ENCODE assay signal across 9 cellular contexts in genomic region chr17:32504166-32504990, GRCh38. TPM values are rescaled to one million over a fixed set of nuclear protein-coding genes. Genes with fewer than 3 reads are reported as not detected.
DNase-seq lines count a peak whose midpoint lies in the region; ATAC-seq, FAIRE-seq and TF ChIP-seq lines count a peak whose summit lies in the region.
"Had no signal": no experiment of that assay in that cellular context is flagged by ENCODE, and none has a peak within 500 bp of the region (broad histone marks: within the 10 kb centered on the region; RNA-seq: fewer than 3 reads in every experiment).

No MANE protein-coding gene starts in this region.

- no peaks in the 10 kb centered on the region for H3K23me2 ChIP-seq in H1 (ENCODE audit: low read depth, low read length)

- no peak overlapping the region for H3K14ac ChIP-seq in H1 (ENCODE audit: insufficient read length)

- TF ChIP-seq CTCF in H1 (IDR thresholded peaks at IDR 0.05; ENCODE audit: control extremely low read depth in 1 of 3, insufficient read depth in 1 of 3, low read depth in 1 of 3, low read length in 3 of 3), result no peak

- no peak for DNase-seq in activated CD4-positive, alpha-beta T cell treated with anti-CD3 and anti-CD28 coated beads, Interleukin-2, amount 10 ng/mL, durations not matched to agents 7 days and 5 days
- DNase-seq in activated CD4-positive, alpha-beta T cell treated with anti-CD3 and anti-CD28 coated beads, Interleukin-2, amount 50 U/mL, for 4 hours, result no peak
- DNase-seq in M059J (ENCODE audit: low read depth) (peak; percentile 61), H1 (ENCODE audit: low read depth in 1 of 2, low spot score in 2 of 2) (no peak), NCI-H524 treated with DMSO at 0.1 percent for 48 hours (lab: John Stamatoyannopoulos, UW) (no peak), ACHN (no peak), NCI-H128 (lab: John Stamatoyannopoulos, UW; ENCODE audit: unreplicated experiment) (no peak)
- peak in 1 of 2 donors; percentile 46 for DNase-seq in stimulated activated naive CD8-positive, alpha-beta T cell treated with anti-CD3 and anti-CD28 coated beads, Interleukin-15, amount 100 ng/mL, for 72 hours
- DNase-seq: stimulated activated CD4-positive, alpha-beta T cell treated with anti-CD3 and anti-CD28 coated beads, Interleukin-2, amount 100 ng/mL, for 24 hours had no signal

- peak overlapping the region; percentile 99 for H3K27ac Mint-ChIP-seq in activated CD4-positive, alpha-beta T cell treated with anti-CD3 and anti-CD28 coated beads, Interleukin-2, amount 10 ng/mL, durations not matched to agents 7 days and 5 days
- peak overlapping the region; percentile 98 for H3K27ac Mint-ChIP-seq in stimulated activated naive CD8-positive, alpha-beta T cell treated with anti-CD3 and anti-CD28 coated beads, Interleukin-15, amount 100 ng/mL, for 72 hours

- TF ChIP-seq EP300 in H1 (IDR thresholded peaks at IDR 0.05; ENCODE audit: borderline replicate concordance in 1 of 2, low read depth in 2 of 2, low read length in 2 of 2), result no peak

- H3K36me3 ChIP-seq in H1 (ENCODE audit: control insufficient read depth in 2 of 4, insufficient read depth in 4 of 4, low read length in 3 of 4), result no peaks in the 10 kb centered on the region

- CTCF ChIA-PET in activated CD4-positive, alpha-beta T cell treated with anti-CD3 and anti-CD28 coated beads, Interleukin-2, amount 10 ng/mL, durations not matched to agents 7 days and 5 days (lab: Charles Lee), result interaction anchor here (1.2 kb wide), 1 partner anchor 10 kb away, joined by 3 read pairs; no protein-coding TSS in a partner anchor
- CTCF ChIA-PET in H1 (lab: Charles Lee; ENCODE audit: partially characterized antibody), result interaction anchor here (1.1 to 1.5 kb wide), 2 partner anchors 155 to 267 kb away, joined by 3 read pairs; no protein-coding TSS in a partner anchor

- H2BK5ac ChIP-seq in H1 (ENCODE audit: low read depth, low read length), result no peak overlapping the region

- H4K91ac ChIP-seq in H1 (replicated peaks; ENCODE audit: insufficient read length, low read length), result no peak overlapping the region

- H2BK15ac ChIP-seq in H1 (ENCODE audit: low read length), result 0 out of 2 replicates have a peak overlapping the region, but pooled peaks have one; percentile 16

- no peak overlapping the region for H2BK12ac ChIP-seq in H1 (ENCODE audit: low read depth, low read length)

- H4K20me1 ChIP-seq in H1 (replicated peaks in 1 of 2; ENCODE audit: control insufficient read depth in 1 of 2, insufficient read depth in 2 of 2, low read length in 2 of 2), result no peaks in the 10 kb centered on the region

- H3K9ac ChIP-seq in H1 (replicated peaks in 1 of 4; ENCODE audit: extremely low read depth in 1 of 4, low read depth in 3 of 4, low read length in 3 of 4), result no peak overlapping the region

- H3K23ac ChIP-seq in H1 (ENCODE audit: insufficient read length), result no peak overlapping the region

- no peaks in the 10 kb centered on the region for H3K79me2 ChIP-seq in H1 (ENCODE audit: control insufficient read depth in 1 of 2, insufficient read depth in 2 of 2, low read length in 2 of 2)

- H3K56ac ChIP-seq in H1 (replicated peaks; ENCODE audit: insufficient read length, low read depth, low read length), result no peak overlapping the region

- H3K79me1 ChIP-seq in H1 (ENCODE audit: low read depth, low read length), result no peaks in the 10 kb centered on the region

- H2BK20ac ChIP-seq in H1 (ENCODE audit: low read length), result no peak overlapping the region

- H3K27ac ChIP-seq in H1 (ENCODE audit: low read depth, low read length), result peak overlapping the region; percentile 30; the same call in 1 of the 2 replicates

- no peak overlapping the region for H4K5ac ChIP-seq in H1 (ENCODE audit: insufficient read length, low read depth, low read length)

- H3K9me3 ChIP-seq in H1 (ENCODE audit: insufficient read depth in 2 of 2, low read depth in 1 of 2, low read length in 1 of 2), result no peaks in the 10 kb centered on the region

- no peak overlapping the region for H3K18ac ChIP-seq in H1 (ENCODE audit: extremely low read depth, low read length)

- H3K4me1 ChIP-seq in H1 (replicated peaks in 1 of 4; ENCODE audit: control insufficient read depth in 3 of 4, insufficient read depth in 4 of 4, low read length in 3 of 4), result peaks cover 0 to 7% (median 1%) of the 10 kb centered on the region in 4 experiments; a peak in 5 of 7 replicates

- H2AK5ac ChIP-seq in H1 (ENCODE audit: low read depth, low read length), result no peak overlapping the region

- H3K27me3 ChIP-seq in H1 (replicated peaks in 1 of 4; ENCODE audit: control insufficient read depth in 3 of 4, extremely low read depth in 1 of 4, insufficient read depth in 3 of 4, low read length in 3 of 4), result no peaks in the 10 kb centered on the region

- no peak overlapping the region for H3K4me2 ChIP-seq in H1 (ENCODE audit: insufficient read depth in 1 of 2, low read depth in 2 of 2, low read length in 2 of 2)

- 81% methylated on average over 18 of the region's 18 CpGs; no CpG with 5 or more reads in 1 of the 2 experiments for WGBS in H1 (ENCODE audit: extremely low coverage in 1 of 2, insufficient coverage in 1 of 2, insufficient read length in 1 of 2, insufficient replicate concordance in 2 of 2, low coverage in 1 of 2, low lambda C conversion rate in 2 of 2, missing lambda C conversion rate in 1 of 2), 2 experiments

- H3K4ac ChIP-seq in H1 (replicated peaks; ENCODE audit: insufficient read length, low read depth, low read length), result no peak overlapping the region

- no peak overlapping the region for H2BK120ac ChIP-seq in H1 (replicated peaks; ENCODE audit: low read depth, low read length)

- no peak for ATAC-seq in stimulated activated naive CD8-positive, alpha-beta T cell treated with anti-CD3 and anti-CD28 coated beads, Interleukin-15, amount 100 ng/mL, for 72 hours

- H2AFZ ChIP-seq in H1 (ENCODE audit: low read length), result no peak overlapping the region

- H3K4me1 Mint-ChIP-seq in activated CD4-positive, alpha-beta T cell treated with anti-CD3 and anti-CD28 coated beads, Interleukin-2, amount 10 ng/mL, durations not matched to agents 7 days and 5 days, result peaks cover 51% of the 10 kb centered on the region
- H3K4me1 Mint-ChIP-seq in stimulated activated naive CD8-positive, alpha-beta T cell treated with anti-CD3 and anti-CD28 coated beads, Interleukin-15, amount 100 ng/mL, for 72 hours, result peaks cover 82% of the 10 kb centered on the region

- no peaks in the 10 kb centered on the region for H3K27me3 Mint-ChIP-seq in activated CD4-positive, alpha-beta T cell treated with anti-CD3 and anti-CD28 coated beads, Interleukin-2, amount 10 ng/mL, durations not matched to agents 7 days and 5 days
- H3K27me3 Mint-ChIP-seq in stimulated activated naive CD8-positive, alpha-beta T cell treated with anti-CD3 and anti-CD28 coated beads, Interleukin-15, amount 100 ng/mL, for 72 hours, result no peaks in the 10 kb centered on the region

- in situ Hi-C loops in ACHN (cut with HindIII; ENCODE audit: low pct_ligation_motif_present, low pct_unique_long_range_greater_than_20kb, low sequenced_read_pairs), result no loop called here

- no peak overlapping the region for H4K8ac ChIP-seq in H1 (ENCODE audit: extremely low read depth, insufficient read depth, low read length)

- POLR2A ChIA-PET in activated CD4-positive, alpha-beta T cell treated with anti-CD3 and anti-CD28 coated beads, Interleukin-2, amount 10 ng/mL, durations not matched to agents 7 days and 5 days (lab: Charles Lee), result no interaction called here
- POLR2A ChIA-PET in H1 (lab: Charles Lee; ENCODE audit: partially characterized antibody), result interaction anchor here (0.8 to 1.7 kb wide), 2 partner anchors 15 to 18 kb away, joined by 3 to 5 read pairs; partner anchors contain the start of gene CDK5R1

- H3K4me3 ChIP-seq in H1 (ENCODE audit: extremely low read depth in 1 of 4, insufficient read depth in 2 of 4, low read depth in 3 of 4, low read length in 4 of 4), result no peak overlapping the region

- peak overlapping the region; percentile 58 for H3K4me3 Mint-ChIP-seq in activated CD4-positive, alpha-beta T cell treated with anti-CD3 and anti-CD28 coated beads, Interleukin-2, amount 10 ng/mL, durations not matched to agents 7 days and 5 days
- peak overlapping the region; percentile 74 to 75 for H3K4me3 Mint-ChIP-seq in stimulated activated naive CD8-positive, alpha-beta T cell treated with anti-CD3 and anti-CD28 coated beads, Interleukin-15, amount 100 ng/mL, for 72 hours

- peaks cover 5% of the 10 kb centered on the region for H3K36me3 Mint-ChIP-seq in activated CD4-positive, alpha-beta T cell treated with anti-CD3 and anti-CD28 coated beads, Interleukin-2, amount 10 ng/mL, durations not matched to agents 7 days and 5 days (ENCODE audit: low read depth)

- TF ChIP-seq POLR2A in H1 (IDR thresholded peaks at IDR 0.05; ENCODE audit: control extremely low read depth in 1 of 2, low read depth in 2 of 2, low read length in 2 of 2), result no peak

- no peak for FAIRE-seq in H1 (lab: Jason Lieb, UNC)

- no peak for TF ChIP-seq RAD21 in H1 (IDR thresholded peaks at IDR 0.05 in 1 of 2, conservative IDR thresholded peaks at IDR 0.05 in 1 of 2; ENCODE audit: low read depth in 2 of 2, low read length in 2 of 2)

- peaks cover 2% of the 10 kb centered on the region for H3K9me3 Mint-ChIP-seq in activated CD4-positive, alpha-beta T cell treated with anti-CD3 and anti-CD28 coated beads, Interleukin-2, amount 10 ng/mL, durations not matched to agents 7 days and 5 days
- no peaks in the 10 kb centered on the region for H3K9me3 Mint-ChIP-seq in stimulated activated naive CD8-positive, alpha-beta T cell treated with anti-CD3 and anti-CD28 coated beads, Interleukin-15, amount 100 ng/mL, for 72 hours

TF ChIP-seq in H1, 55 proteins besides CTCF, POLR2A, EP300 and RAD21 (continues in another document):
- TF ChIP-seq RFX5 (IDR thresholded peaks at IDR 0.05; ENCODE audit: borderline replicate concordance, low read depth, low read length) (no peak), RNF2 (IDR thresholded peaks at IDR 0.05; ENCODE audit: borderline replicate concordance, low read depth, low read length, missing control alignments, poor library complexity, severe bottlenecking) (no peak), CEBPB (IDR thresholded peaks at IDR 0.05; ENCODE audit: low read depth, low read length) (no peak), CBX8 (IDR thresholded peaks at IDR 0.05; ENCODE audit: borderline replicate concordance, low read depth, low read length) (no peak)

RNA-seq across cellular contexts. Expression of gene CDK5R1, which starts 17.6 kb away (rescaled TPM):
- 1 to 10 TPM; 4.1 to 4.6 TPM for total RNA-seq in activated CD4-positive, alpha-beta T cell treated with anti-CD3 and anti-CD28 coated beads, Interleukin-2, amount 10 ng/mL, durations not matched to agents 7 days and 5 days
- 2.8 and 3.7 TPM in 2 replicates for total RNA-seq in M059J (2014; rRNA removed; shearing (Covaris generic))
- 9.9 and 10.7 TPM in 2 replicates for total RNA-seq in H1 (2021; fragmentation: NEBNext Ultra II Directional; extraction: Animal tissue kit (Norgen Biotek cat#: 25700))
- 2.7 and 4.3 TPM in 2 replicates for polyA plus RNA-seq in H1 (2011; rRNA removed)
- polyA plus RNA-seq in H1 (2011; cell fraction: cytosol; rRNA removed), result 3.6 TPM
- polyA plus RNA-seq in H1 (2011; cell fraction: nucleus; rRNA removed), result 4.5 TPM
- polyA plus RNA-seq in H1 (2012, experiment 1 of 2), result 5.2 to 6.6 TPM (median 6.3 TPM) in 4 replicates
- 4.9 TPM for polyA plus RNA-seq in H1 (2012, experiment 2 of 2)
- polyA plus RNA-seq in H1 (2013, experiment 1 of 2), result 4.8 TPM
- polyA plus RNA-seq in H1 (2013, experiment 2 of 2), result 4.8 TPM
- 2.8 and 4.6 TPM in 2 replicates for polyA minus RNA-seq in H1 (2011; rRNA and poly(A)+ RNA removed)
- polyA minus RNA-seq in H1 (2011; cell fraction: cytosol; rRNA and poly(A)+ RNA removed), result 6.5 TPM
- 4.7 TPM for polyA minus RNA-seq in H1 (2011; cell fraction: nucleus; rRNA and poly(A)+ RNA removed)
